23 cellular contexts compared by ENCODE assay signal in the genomic region with DNA sequence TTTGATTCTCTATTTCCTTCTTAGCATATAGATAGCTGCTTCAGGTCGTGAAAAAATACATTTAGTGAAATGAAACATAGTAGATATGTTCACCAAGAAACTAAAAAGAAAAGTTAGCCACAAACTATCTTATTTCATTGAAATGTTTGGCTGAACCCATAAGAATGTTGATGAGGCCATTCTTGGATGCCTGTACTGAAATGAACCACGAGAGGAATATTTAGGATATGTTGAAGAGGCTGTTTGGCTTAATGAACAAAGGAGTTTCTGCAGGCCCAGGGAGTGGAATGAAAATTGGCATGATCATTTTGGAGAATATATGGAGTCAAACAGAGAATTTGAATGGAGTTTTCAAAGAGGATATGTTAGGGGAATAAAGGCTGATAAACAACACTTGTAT. TPM values are rescaled to one million over a fixed set of nuclear protein-coding genes. Genes with fewer than 3 reads are reported as not detected.
DNase-seq lines count a peak whose midpoint lies in the region; ATAC-seq and TF ChIP-seq lines count a peak whose summit lies in the region.
"Had no signal": no experiment of that assay in that cellular context is flagged by ENCODE, and none has a peak within 500 bp of the region (broad histone marks: within the 10 kb centered on the region; RNA-seq: fewer than 3 reads in every experiment).

No MANE protein-coding gene starts in this region.

- TF ChIP-seq EP300 in esophagus muscularis mucosa (IDR thresholded peaks at IDR 0.05): no peak

- CTCF ChIA-PET in mammary epithelial cell (lab: Charles Lee; ENCODE audit: low non-redundant PET): no interaction called here

- DNase-seq in left ventricle myocardium superior (no peak), Right ventricle myocardium superior (no peak), esophagus muscularis mucosa (ENCODE audit: extremely low spot score) (no peak), osteoblast (ENCODE audit: insufficient read length, low spot score, missing footprints) (peak; percentile 65), posterior vena cava (ENCODE audit: low spot score) (no peak), mammary epithelial cell (no peak), foreskin melanocyte (no peak)
- DNase-seq: activated CD4-positive, alpha-beta T cell treated with anti-CD3 and anti-CD28 coated beads, Interleukin-2, amount 50 U/mL, for 1 hour; activated CD8-positive, alpha-beta memory T cell treated with anti-CD3 and anti-CD28 coated beads, Interleukin-2, amount 50 U/mL, for 48 hours; activated gamma-delta T cell; amniotic stem cell; effector CD8-positive, alpha-beta T cell; HCEC 1CT; naive thymus-derived CD4-positive, alpha-beta T cell; NCI-H2029; NCI-H510A treated with DMSO at 0.1 percent for 48 hours; T-cell had no signal

- in situ Hi-C loops in mammary epithelial cell (cut with MboI; ENCODE audit: low sequenced_read_pairs in 2 of 2): no loop called here

- WGBS in esophagus muscularis mucosa: 50% methylated on average over 2 of the region's 2 CpGs
- WGBS in mammary epithelial cell (ENCODE audit: low coverage, missing lambda C conversion rate): 39% methylated on average over 2 of the region's 2 CpGs

- H3K4me2 ChIP-seq in osteoblast (ENCODE audit: insufficient read depth, low read length) (peak overlapping the region; percentile 60), mammary epithelial cell (ENCODE audit: insufficient read depth, low read depth, low read length) (no peak overlapping the region)

- H3K4me3 ChIP-seq in esophagus muscularis mucosa: peak overlapping the region in 3 of 4 donors; percentile 3 to 10 (median 5)
- H3K4me3 ChIP-seq in osteoblast (ENCODE audit: insufficient read depth, low read length): no peak overlapping the region
- no peak overlapping the region for H3K4me3 ChIP-seq in mammary epithelial cell (replicated peaks in 1 of 3; ENCODE audit: insufficient read depth in 1 of 3, low read depth in 2 of 3, low read length in 3 of 3)

- intact Hi-C loops in left ventricle myocardium superior (cut with micrococcal nuclease) (no loop called here), Right ventricle myocardium superior (cut with DNase I) (no loop called here), esophagus muscularis mucosa (cut with DNase I) (no loop called here), posterior vena cava (cut with DNase I) (no loop called here), mammary epithelial cell (cut with micrococcal nuclease) (no loop called here)

- peak overlapping the region; percentile 26 for H2AFZ ChIP-seq in osteoblast (ENCODE audit: low read length)
- no peak overlapping the region for H2AFZ ChIP-seq in mammary epithelial cell (ENCODE audit: low read depth, low read length)

- H3K79me2 ChIP-seq in osteoblast (ENCODE audit: insufficient read depth, low read length) (no peaks in the 10 kb centered on the region), mammary epithelial cell (ENCODE audit: insufficient read depth, low read length) (no peaks in the 10 kb centered on the region)

- no peak overlapping the region for H3K9ac ChIP-seq in mammary epithelial cell (ENCODE audit: insufficient read depth, low read length)

- dilution Hi-C loops in mammary epithelial cell (cut with HindIII; ENCODE audit: low sequenced_read_pairs): no loop called here

- H3K4me1 ChIP-seq in esophagus muscularis mucosa: peaks cover 8 to 20% (median 14%) of the 10 kb centered on the region in 4 donors
- peaks cover 22% of the 10 kb centered on the region for H3K4me1 ChIP-seq in osteoblast (ENCODE audit: insufficient read depth, low read length)
- no peaks in the 10 kb centered on the region for H3K4me1 ChIP-seq in mammary epithelial cell (ENCODE audit: insufficient read depth, low read length)

- TF ChIP-seq CTCF in esophagus muscularis mucosa (IDR thresholded peaks at IDR 0.05) (no peak), osteoblast (IDR thresholded peaks at IDR 0.05; ENCODE audit: extremely low read depth, low read depth, low read length) (no peak), mammary epithelial cell (conservative IDR thresholded peaks at IDR 0.05 in 1 of 2, IDR thresholded peaks at IDR 0.05 in 1 of 2; ENCODE audit: extremely low read depth in 1 of 2, insufficient read depth in 1 of 2, low read depth in 1 of 2, low read length in 2 of 2) (no peak)

- H3K27me3 ChIP-seq in esophagus muscularis mucosa: no peaks in the 10 kb centered on the region
- peaks cover 6% of the 10 kb centered on the region for H3K27me3 ChIP-seq in osteoblast (ENCODE audit: insufficient read depth, low read length)
- H3K27me3 ChIP-seq in mammary epithelial cell (ENCODE audit: insufficient read depth, low read length): peaks cover 2% of the 10 kb centered on the region
- H3K27me3 ChIP-seq: tibial nerve had no signal

- TF ChIP-seq POLR2A in esophagus muscularis mucosa (IDR thresholded peaks at IDR 0.05; ENCODE audit: low read depth): no peak

- H4K20me1 ChIP-seq in osteoblast (ENCODE audit: insufficient read depth, low read length): no peaks in the 10 kb centered on the region
- H4K20me1 ChIP-seq in mammary epithelial cell (ENCODE audit: insufficient read depth, low read length): no peaks in the 10 kb centered on the region

- peak overlapping the region; percentile 21 to 61 (median 41) for H3K27ac ChIP-seq in esophagus muscularis mucosa (replicated peaks in 1 of 4)
- peak overlapping the region; percentile 30 for H3K27ac ChIP-seq in osteoblast (ENCODE audit: low read depth, low read length)
- H3K27ac ChIP-seq in mammary epithelial cell (ENCODE audit: insufficient read depth, low read depth, low read length): no peak overlapping the region
- H3K27ac ChIP-seq: HL-60 had no signal

- no peaks in the 10 kb centered on the region for H3K36me3 ChIP-seq in esophagus muscularis mucosa
- no peaks in the 10 kb centered on the region for H3K36me3 ChIP-seq in osteoblast (ENCODE audit: insufficient read depth, low read length)
- H3K36me3 ChIP-seq in mammary epithelial cell (ENCODE audit: insufficient read depth, low read length): no peaks in the 10 kb centered on the region
- H3K36me3 ChIP-seq: tibial nerve had no signal

- no TSS peak for BruUV-seq in mammary epithelial cell (replicated peaks; lab: Mats Ljungman, UMichigan)

- peak; percentile 29 for ATAC-seq in left ventricle myocardium superior
- ATAC-seq in Right ventricle myocardium superior (ENCODE audit: poor library complexity): no peak
- no peak for ATAC-seq in HG02870 (IDR thresholded peaks at IDR 0.05; ENCODE audit: unreplicated experiment)
- ATAC-seq: left lobe of liver; naive thymus-derived CD4-positive, alpha-beta T cell; stimulated activated effector memory CD8-positive, alpha-beta T cell treated with anti-CD3 and anti-CD28 coated beads, Interleukin-12 subunit alpha, Interleukin-12 subunit beta, amount 100 ng/mL, for 72 hours; T-cell had no signal

- no peaks in the 10 kb centered on the region for H3K9me3 ChIP-seq in esophagus muscularis mucosa
- no peaks in the 10 kb centered on the region for H3K9me3 ChIP-seq in osteoblast (ENCODE audit: low read depth, low read length)
- no peaks in the 10 kb centered on the region for H3K9me3 ChIP-seq in mammary epithelial cell (replicated peaks; ENCODE audit: insufficient read depth, low read length)
- H3K9me3 ChIP-seq: tibial nerve had no signal

RNA-seq across cellular contexts. Expression of gene KL, which starts 36.2 kb away (rescaled TPM):
- total RNA-seq in left ventricle myocardium superior (2.1 TPM), Right ventricle myocardium superior (1.4 TPM), esophagus muscularis mucosa (1 to 10 TPM; 3.7 to 6.7 (median 5.5) TPM), osteoblast (under 0.01 TPM in 1 of 2 replicates, not detected in the other), posterior vena cava (1 to 10 TPM; 2.1 to 2.4 TPM), mammary epithelial cell (not detected)
- polyA plus RNA-seq in mammary epithelial cell: not detected
- polyA minus RNA-seq in mammary epithelial cell: not detected
- polyA plus RNA-seq: IgD-negative memory B cell; naive thymus-derived CD4-positive, alpha-beta T cell had no signal

Comparison
In these comparisons a context has a peak if more than half of its experiments do, and no peak if none do; other contexts are left out.
1. H3K4me3 ChIP-seq: peak in esophagus muscularis mucosa (3 of 4); none in osteoblast (single experiment) and mammary epithelial cell (0 of 3).